ENCODE assay signal across 13 cellular contexts in the genomic region with DNA sequence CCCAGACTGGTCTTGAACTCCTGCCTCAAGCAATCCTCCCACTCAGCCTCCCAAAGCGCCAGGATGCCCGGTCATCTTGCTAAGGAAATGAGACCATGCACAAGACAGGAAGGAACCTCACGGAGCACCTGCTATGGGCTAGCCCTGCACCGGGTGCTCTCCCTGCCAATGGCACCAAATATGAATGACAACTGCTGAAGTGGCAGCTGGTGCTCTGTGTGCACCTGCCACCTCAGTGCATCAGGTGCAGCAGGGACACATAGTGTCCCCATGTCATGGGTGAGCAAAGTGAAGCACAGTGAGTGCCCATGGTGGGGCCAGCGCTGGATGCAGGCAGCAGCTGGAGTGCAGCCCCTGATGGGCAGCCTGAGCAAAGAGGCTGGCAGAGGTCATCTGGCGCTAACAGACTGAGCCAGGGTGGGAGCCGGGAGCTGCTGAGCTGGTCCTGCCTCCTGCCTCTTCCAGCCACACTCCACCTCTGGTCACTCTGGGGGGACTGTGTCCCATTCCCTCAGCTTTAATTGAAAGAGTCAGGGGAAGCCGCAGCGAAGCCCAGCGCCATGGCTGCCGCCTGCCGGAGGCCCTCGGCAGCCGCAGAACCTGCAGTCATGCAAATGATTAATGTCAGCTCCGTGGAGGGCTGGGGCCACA. TPM values are rescaled to one million over a fixed set of nuclear protein-coding genes. Genes with fewer than 3 reads are reported as not detected.
DNase-seq lines count a peak whose midpoint lies in the region; ATAC-seq and TF ChIP-seq lines count a peak whose summit lies in the region.
"Had no signal": no experiment of that assay in that cellular context is flagged by ENCODE, and none has a peak within 500 bp of the region (broad histone marks: within the 10 kb centered on the region; RNA-seq: fewer than 3 reads in every experiment).

No MANE protein-coding gene starts in this region.

- peak overlapping the region; percentile 11 for H3K4me3 Mint-ChIP-seq in progenitor cell of endocrine pancreas (ENCODE audit: low read depth)
- H3K4me3 Mint-ChIP-seq in CD14-positive monocyte = peak overlapping the region in 1 of 2 donors; percentile 47
- H3K4me3 Mint-ChIP-seq: activated naive CD8-positive, alpha-beta T cell treated with anti-CD3 and anti-CD28 coated beads, Interleukin-2, amount 10 ng/mL, durations not matched to agents 7 days and 5 days; dendritic cell treated with granulocyte-macrophage colony-stimulating factor and Interleukin-4, amounts not matched to agents 40 ng/mL and 50 ng/mL, for 4 days; naive B cell had no signal

- no peak for TF ChIP-seq CTCF in progenitor cell of endocrine pancreas (IDR thresholded peaks at IDR 0.05; ENCODE audit: unreplicated experiment)
- no peak for TF ChIP-seq CTCF in CD14-positive monocyte (IDR thresholded peaks at IDR 0.05)

- H3K27ac Mint-ChIP-seq in progenitor cell of endocrine pancreas = peak overlapping the region; percentile 88
- peak overlapping the region in 1 of 7 donors; percentile 64 for H3K27ac Mint-ChIP-seq in CD14-positive monocyte
- H3K27ac Mint-ChIP-seq: activated naive CD8-positive, alpha-beta T cell treated with anti-CD3 and anti-CD28 coated beads, Interleukin-2, amount 10 ng/mL, durations not matched to agents 7 days and 5 days; dendritic cell treated with granulocyte-macrophage colony-stimulating factor and Interleukin-4, amounts not matched to agents 40 ng/mL and 50 ng/mL, for 4 days had no signal

- intact Hi-C loops in CD14-positive monocyte (cut with micrococcal nuclease) = no loop called here

- H3K9me3 Mint-ChIP-seq in progenitor cell of endocrine pancreas (ENCODE audit: low read depth) (no peaks in the 10 kb centered on the region), CD14-positive monocyte (no peaks in the 10 kb centered on the region)
- H3K9me3 Mint-ChIP-seq: activated naive CD8-positive, alpha-beta T cell treated with anti-CD3 and anti-CD28 coated beads, Interleukin-2, amount 10 ng/mL, durations not matched to agents 7 days and 5 days; dendritic cell treated with granulocyte-macrophage colony-stimulating factor and Interleukin-4, amounts not matched to agents 40 ng/mL and 50 ng/mL, for 4 days; naive B cell had no signal

- H3K27me3 Mint-ChIP-seq in progenitor cell of endocrine pancreas = peaks cover 13% of the 10 kb centered on the region
- peaks cover 19 to 24% (median 21%) of the 10 kb centered on the region in 3 donors for H3K27me3 Mint-ChIP-seq in CD14-positive monocyte (ENCODE audit: low read depth in 3 of 3)

- ATAC-seq in HG03039 (IDR thresholded peaks at IDR 0.05; ENCODE audit: unreplicated experiment) = no peak

- peak; percentile 17 for DNase-seq in activated CD4-positive, alpha-beta T cell treated with anti-CD3 and anti-CD28 coated beads for 48 hours
- no peak for DNase-seq in activated CD4-positive, alpha-beta T cell treated with anti-CD3 and anti-CD28 coated beads, Interleukin-2, amount 50 U/mL, for 48 hours
- DNase-seq in NCI-H1105 (lab: John Stamatoyannopoulos, UW) = peak; percentile 64
- DNase-seq in SHP77 treated with DMSO at 0.1 percent for 48 hours (lab: John Stamatoyannopoulos, UW) = peak; percentile 74
- no peak for DNase-seq in progenitor cell of endocrine pancreas (ENCODE audit: low spot score, unreplicated experiment)
- DNase-seq in HCEC 1CT = no peak
- DNase-seq in CD14-positive monocyte (ENCODE audit: low spot score) = no peak
- DNase-seq: activated CD8-positive, alpha-beta memory T cell treated with anti-CD3 and anti-CD28 coated beads for 24 hours; activated naive CD8-positive, alpha-beta T cell treated with anti-CD3 and anti-CD28 coated beads, Interleukin-2, amount 10 ng/mL, durations not matched to agents 7 days and 5 days; GOT3; naive B cell had no signal

- H3K4me1 Mint-ChIP-seq in progenitor cell of endocrine pancreas (ENCODE audit: low read depth) (peaks cover 5% of the 10 kb centered on the region), CD14-positive monocyte (peaks cover 2% of the 10 kb centered on the region)

- H3K36me3 Mint-ChIP-seq in progenitor cell of endocrine pancreas (ENCODE audit: insufficient read depth) (no peaks in the 10 kb centered on the region), CD14-positive monocyte (no peaks in the 10 kb centered on the region)
- H3K36me3 Mint-ChIP-seq: activated naive CD8-positive, alpha-beta T cell treated with anti-CD3 and anti-CD28 coated beads, Interleukin-2, amount 10 ng/mL, durations not matched to agents 7 days and 5 days; naive B cell had no signal

RNA-seq across cellular contexts. Expression of gene BARX1, which starts 46.4 kb away (rescaled TPM):
- total RNA-seq in progenitor cell of endocrine pancreas = 0.74 and 3.3 TPM in 2 replicates
- polyA plus RNA-seq in CD14-positive monocyte = not detected

Comparison
In these comparisons a context has a peak if more than half of its experiments do, and no peak if none do; other contexts are left out.
1. DNase-seq: peak in activated CD4-positive, alpha-beta T cell treated with anti-CD3 and anti-CD28 coated beads for 48 hours (single experiment), NCI-H1105 (single experiment) and SHP77 treated with DMSO at 0.1 percent for 48 hours (single experiment); none in activated CD4-positive, alpha-beta T cell treated with anti-CD3 and anti-CD28 coated beads, Interleukin-2, amount 50 U/mL, for 48 hours (0 of 2), progenitor cell of endocrine pancreas (single experiment), HCEC 1CT (single experiment) and CD14-positive monocyte (single experiment).